ENCODE assay signal across 18 cellular contexts in the genomic region with DNA sequence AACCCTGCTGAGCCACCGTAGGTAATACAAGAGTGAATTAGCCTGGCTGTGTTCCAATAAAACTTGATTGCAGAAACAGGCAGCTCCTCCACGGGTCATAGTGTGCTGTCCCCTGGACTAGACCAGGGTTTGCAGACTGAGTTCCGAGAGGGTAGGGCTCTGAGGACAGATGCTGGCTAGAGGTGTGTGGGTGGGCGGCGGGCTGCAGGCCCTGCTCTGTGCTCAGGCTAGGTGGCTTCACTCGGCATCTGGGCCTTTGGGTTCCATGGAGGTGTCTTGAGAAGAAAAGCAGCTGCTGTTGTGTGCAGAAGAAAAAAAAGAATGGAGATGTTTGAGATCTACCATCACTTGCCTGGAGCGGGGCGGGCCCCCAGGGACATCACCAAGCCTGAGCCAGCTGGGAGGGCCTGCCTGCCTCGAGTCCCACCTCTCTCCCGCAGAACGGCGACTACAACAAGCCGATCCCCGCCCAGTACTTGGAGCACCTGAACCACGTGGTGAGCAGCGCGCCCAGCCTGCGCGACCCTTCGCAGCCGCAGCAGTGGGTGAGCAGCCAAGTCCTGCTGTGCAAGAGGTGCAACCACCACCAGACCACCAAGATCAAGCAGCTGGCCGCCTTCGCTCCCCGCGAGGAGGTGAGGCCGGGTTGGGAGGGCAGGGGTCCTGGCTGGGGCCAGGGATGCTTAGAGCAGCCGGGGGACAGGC. TPM values are rescaled to one million over a fixed set of nuclear protein-coding genes. Genes with fewer than 3 reads are reported as not detected.
DNase-seq lines count a peak whose midpoint lies in the region; ATAC-seq and TF ChIP-seq lines count a peak whose summit lies in the region.
"Had no signal": no experiment of that assay in that cellular context is flagged by ENCODE, and none has a peak within 500 bp of the region (broad histone marks: within the 10 kb centered on the region; RNA-seq: fewer than 3 reads in every experiment).

No MANE protein-coding gene starts in this region.

- TF ChIP-seq CTCF in chondrocyte (IDR thresholded peaks at IDR 0.05) (no peak), mucosa of descending colon (IDR thresholded peaks at IDR 0.05) (no peak)

- POLR2A ChIA-PET in T-cell (lab: Charles Lee), result no interaction called here

- H3K36me3 ChIP-seq in BLaER1 treated with 17β-estradiol and CSF1 and Interleukin-3, amounts not matched to agents 10 nM and 100 nM, result peaks cover 34 to 65% (median 56%) of the 10 kb centered on the region in 11 experiments
- peaks cover 9% of the 10 kb centered on the region for H3K36me3 ChIP-seq in H7 (replicated peaks; ENCODE audit: control insufficient read depth, insufficient read depth, low read length)
- H3K36me3 ChIP-seq in mucosa of descending colon (ENCODE audit: low read depth), result peaks cover 3% of the 10 kb centered on the region
- H3K36me3 ChIP-seq: thoracic aorta had no signal

- H3K9me3 ChIP-seq in BLaER1 treated with 17β-estradiol and CSF1 and Interleukin-3, amounts not matched to agents 10 nM and 100 nM (replicated peaks in 1 of 11), result no peaks in the 10 kb centered on the region
- no peaks in the 10 kb centered on the region for H3K9me3 ChIP-seq in mucosa of descending colon
- H3K9me3 ChIP-seq: thoracic aorta had no signal

- DNase-seq in H7, result peak; percentile 51
- peak; percentile 91 for DNase-seq in chondrocyte (ENCODE audit: low spot score)
- DNase-seq in mucosa of descending colon, result peak in 2 of 3 donors; percentile 43 to 53
- no peak for DNase-seq in T-cell
- no peak for DNase-seq in hippocampal formation (lab: John Stamatoyannopoulos, UW)
- no peak for DNase-seq in 8988T
- DNase-seq: activated gamma-delta T cell treated with Interleukin-2 at 50 U/mL for 16 hours; C1 segment of cervical spinal cord; DND-41; Karpas-422; naive thymus-derived CD8-positive, alpha-beta T cell; NCI-H526; RPMI8226; stimulated activated CD4-positive, alpha-beta T cell treated with anti-CD3 and anti-CD28 coated beads, Interleukin-2, amount 100 ng/mL, for 24 hours had no signal

- H3K27ac ChIP-seq in BLaER1 treated with 17β-estradiol and CSF1 and Interleukin-3, amounts not matched to agents 10 nM and 100 nM, result peak overlapping the region in 3 of 11 experiments; percentile 13 to 86 (median 44); a peak in 2 of 22 replicates
- H3K27ac ChIP-seq: thoracic aorta had no signal

- H3K36me3 Mint-ChIP-seq in chondrocyte (ENCODE audit: low read depth) (peaks cover 1% of the 10 kb centered on the region), T-cell (peaks cover 11% of the 10 kb centered on the region)

- CTCF ChIA-PET in T-cell (lab: Charles Lee), result no interaction called here

- peaks cover 38 to 73% (median 56%) of the 10 kb centered on the region in 10 experiments for H3K4me1 ChIP-seq in BLaER1 treated with 17β-estradiol and CSF1 and Interleukin-3, amounts not matched to agents 10 nM and 100 nM
- peaks cover 2% of the 10 kb centered on the region for H3K4me1 ChIP-seq in mucosa of descending colon (ENCODE audit: low read depth)

- no peaks in the 10 kb centered on the region for H3K27me3 ChIP-seq in BLaER1 treated with 17β-estradiol and CSF1 and Interleukin-3, amounts not matched to agents 10 nM and 100 nM
- no peaks in the 10 kb centered on the region for H3K27me3 ChIP-seq in H7 (ENCODE audit: control insufficient read depth, insufficient read depth, low read length)

- intact Hi-C loops in mucosa of descending colon (cut with DNase I, micrococcal nuclease), result no loop called here

- no peak overlapping the region for H3K4me3 ChIP-seq in BLaER1 treated with 17β-estradiol and CSF1 and Interleukin-3, amounts not matched to agents 10 nM and 100 nM
- no peak overlapping the region for H3K4me3 ChIP-seq in H7 (ENCODE audit: insufficient read depth, low read depth, low read length)
- no peak overlapping the region for H3K4me3 ChIP-seq in mucosa of descending colon
- H3K4me3 ChIP-seq: lung, thoracic aorta had no signal

- peak overlapping the region in 8 of 11 experiments; percentile 98 to 100 (median 100); a peak in 16 of 22 replicates for H3K4me2 ChIP-seq in BLaER1 treated with 17β-estradiol and CSF1 and Interleukin-3, amounts not matched to agents 10 nM and 100 nM

- H3K9me3 Mint-ChIP-seq in chondrocyte (ENCODE audit: low read depth) (no peaks in the 10 kb centered on the region), T-cell (no peaks in the 10 kb centered on the region)
- H3K9me3 Mint-ChIP-seq: naive thymus-derived CD8-positive, alpha-beta T cell had no signal

- H3K27me3 Mint-ChIP-seq in chondrocyte (ENCODE audit: low read depth) (no peaks in the 10 kb centered on the region), T-cell (no peaks in the 10 kb centered on the region)
- H3K27me3 Mint-ChIP-seq: naive thymus-derived CD8-positive, alpha-beta T cell had no signal

- H3K27ac Mint-ChIP-seq in chondrocyte (ENCODE audit: unreplicated experiment) (no peak overlapping the region), T-cell (no peak overlapping the region)

- H4K20me1 ChIP-seq in BLaER1 treated with 17β-estradiol and CSF1 and Interleukin-3, amounts not matched to agents 10 nM and 100 nM, result peaks cover 18 to 95% (median 73%) of the 10 kb centered on the region in 11 experiments; a peak in 21 of 22 replicates

- H3K4me1 Mint-ChIP-seq in chondrocyte (ENCODE audit: low read depth) (peaks cover 7% of the 10 kb centered on the region), T-cell (peaks cover 11 to 21% (median 15%) of the 10 kb centered on the region in 3 donors)

- H3K4me3 Mint-ChIP-seq in chondrocyte (ENCODE audit: unreplicated experiment) (no peak overlapping the region), T-cell (no peak overlapping the region)
- H3K4me3 Mint-ChIP-seq: naive thymus-derived CD8-positive, alpha-beta T cell had no signal

- H3K9ac ChIP-seq in BLaER1 treated with 17β-estradiol and CSF1 and Interleukin-3, amounts not matched to agents 10 nM and 100 nM, result peak overlapping the region in 7 of 11 experiments; percentile 7 to 69 (median 42); a peak in 7 of 22 replicates

- ATAC-seq in mucosa of descending colon (peak; percentile 52), T-cell (replicated peaks in 1 of 4) (no peak)
- ATAC-seq: activated CD4-positive, CD25-positive, alpha-beta regulatory T cell treated with anti-CD3 and anti-CD28 coated beads, Interleukin-2, amount 50 U/mL, for 24 hours; naive thymus-derived CD8-positive, alpha-beta T cell had no signal

RNA-seq across cellular contexts. Expression of gene TMEM201, which starts 7.9 kb away (rescaled TPM):
- 12.9 and 14.9 TPM in 2 replicates for total RNA-seq in H7 (2014; rRNA removed; shearing (Covaris generic))
- total RNA-seq in chondrocyte, result 10.4 to 13.4 TPM (median 10.6 TPM) in 3 replicates
- total RNA-seq in mucosa of descending colon, result 10 to 100 TPM in 1 of 3 donors, 1 to 10 TPM in 2; 8.1 to 12.1 (median 8.4) TPM
- total RNA-seq in T-cell, result 10 to 100 TPM; 11.4 to 14.6 (median 12.5) TPM

RNA-seq across cellular contexts. Expression of gene PIK3CD, which starts 55.0 kb away (rescaled TPM):
- 6.9 and 18.1 TPM in 2 replicates for total RNA-seq in H7 (2014; rRNA removed; shearing (Covaris generic))
- 2.9 to 4.5 TPM (median 4.3 TPM) in 3 replicates for total RNA-seq in chondrocyte
- 10 to 100 TPM in 1 of 3 donors, 1 to 10 TPM in 2; 4.6 to 11.7 (median 4.8) TPM for total RNA-seq in mucosa of descending colon
- total RNA-seq in T-cell, result 100 to 1,000 TPM; 246 to 313 (median 280) TPM

RNA-seq across cellular contexts. Expression of gene SLC25A33, which starts 57.3 kb away (rescaled TPM):
- 17.4 and 23.2 TPM in 2 replicates for total RNA-seq in H7 (2014; rRNA removed; shearing (Covaris generic))
- 5.9 to 6.8 TPM (median 6.6 TPM) in 3 replicates for total RNA-seq in chondrocyte
- 1 to 10 TPM; 4.8 to 5.9 (median 5.7) TPM for total RNA-seq in mucosa of descending colon
- 1 to 10 TPM; 2.8 to 6.2 (median 4.4) TPM for total RNA-seq in T-cell

Comparison
In these comparisons a context has a peak if more than half of its experiments do, and no peak if none do; other contexts are left out.
1. DNase-seq: peak in H7 (single experiment), chondrocyte (single experiment) and mucosa of descending colon (2 of 3); none in T-cell (0 of 34), hippocampal formation (0 of 2) and 8988T (single experiment).
2. RNA of gene PIK3CD, which starts 55.0 kb away (total RNA-seq): 246 to 313 TPM in T-cell; 6.9 to 18.1 TPM in H7, 4.6 to 11.7 TPM in mucosa of descending colon and 2.9 to 4.5 TPM in chondrocyte; every median in the first group is over 10 times any median in the second.